32 cellular contexts compared by ENCODE assay signal in the genomic region with DNA sequence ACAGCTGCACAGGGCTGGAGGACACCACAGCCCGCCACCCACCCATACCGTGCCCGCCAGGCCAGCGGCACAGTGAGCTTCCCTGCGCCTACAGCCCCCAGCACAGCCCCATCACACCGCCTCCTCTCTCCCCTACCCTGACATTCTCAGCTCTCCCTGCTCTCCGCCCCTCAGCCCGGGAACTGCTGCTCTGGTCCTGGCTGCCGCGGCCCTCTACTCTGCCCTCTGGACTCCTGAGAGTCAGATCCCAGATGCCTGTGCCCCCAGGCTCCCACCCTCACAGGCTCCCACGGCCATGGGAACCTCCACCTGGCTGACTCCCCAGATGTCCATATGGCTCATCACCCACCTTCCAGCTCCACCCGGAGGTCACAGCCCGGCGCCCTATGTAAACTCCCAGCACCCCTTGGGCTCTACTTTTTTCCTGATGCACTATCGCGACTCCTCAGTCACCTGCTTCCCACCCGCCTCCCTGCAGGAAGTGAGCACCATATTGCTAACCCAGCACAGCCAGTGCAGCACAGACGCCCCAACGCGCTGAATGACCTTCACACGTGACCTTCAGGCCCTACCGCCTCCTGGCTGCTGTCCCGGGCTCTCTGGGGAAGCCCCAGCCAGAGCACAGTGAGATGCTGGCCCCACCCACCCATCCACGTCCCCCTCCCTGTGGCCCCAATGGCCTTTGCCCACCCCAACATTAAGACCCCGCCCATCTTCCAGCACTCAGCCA. TPM values are rescaled to one million over a fixed set of nuclear protein-coding genes. Genes with fewer than 3 reads are reported as not detected.
"Had no signal": no experiment of that assay in that cellular context is flagged by ENCODE, and none has a peak within 500 bp of the region (broad histone marks: within the 10 kb centered on the region; RNA-seq: fewer than 3 reads in every experiment).

No MANE protein-coding gene starts in this region.

- H3K9me3 Mint-ChIP-seq: activated naive CD4-positive, alpha-beta T cell treated with anti-CD3 and anti-CD28 coated beads, Interleukin-2, amount 10 ng/mL, durations not matched to agents 7 days and 5 days; activated naive CD8-positive, alpha-beta T cell treated with anti-CD3 and anti-CD28 coated beads, Interleukin-2, amount 10 ng/mL, durations not matched to agents 7 days and 5 days; activated T-cell treated with anti-CD3 and anti-CD28 coated beads, Interleukin-2, amount 50 U/mL, for 24 hours; brain; effector memory CD8-positive, alpha-beta T cell; mesothelial cell of epicardium; naive B cell; neural progenitor cell; T-helper 1 cell treated with Interleukin-12 subunit alpha and Interleukin-12 subunit beta and Interleukin-4 antibody, amounts not matched to agents 30 μg/mL and 1 μg/mL, for 36 hours; type B pancreatic cell had no signal

- H3K27ac Mint-ChIP-seq: activated naive CD4-positive, alpha-beta T cell treated with anti-CD3 and anti-CD28 coated beads, Interleukin-2, amount 10 ng/mL, durations not matched to agents 7 days and 5 days; activated naive CD8-positive, alpha-beta T cell treated with anti-CD3 and anti-CD28 coated beads, Interleukin-2, amount 10 ng/mL, durations not matched to agents 7 days and 5 days; activated T-cell treated with anti-CD3 and anti-CD28 coated beads, Interleukin-2, amount 50 U/mL, for 24 hours; effector memory CD8-positive, alpha-beta T cell; mesothelial cell of epicardium; neural progenitor cell; T-helper 1 cell treated with Interleukin-12 subunit alpha and Interleukin-12 subunit beta and Interleukin-4 antibody, amounts not matched to agents 30 μg/mL and 1 μg/mL, for 36 hours; type B pancreatic cell had no signal

- DNase-seq: activated CD4-positive, alpha-beta T cell treated with anti-CD3 and anti-CD28 coated beads for 48 hours; activated CD4-positive, alpha-beta T cell treated with anti-CD3 and anti-CD28 coated beads, Interleukin-2, amount 50 U/mL, for 48 hours; activated CD8-positive, alpha-beta memory T cell treated with anti-CD3 and anti-CD28 coated beads, Interleukin-2, amount 50 U/mL, for 4 hours; activated gamma-delta T cell; activated naive CD4-positive, alpha-beta T cell treated with anti-CD3 and anti-CD28 coated beads, Interleukin-2, amount 10 ng/mL, durations not matched to agents 7 days and 5 days; activated naive CD8-positive, alpha-beta T cell treated with anti-CD3 and anti-CD28 coated beads, Interleukin-2, amount 10 ng/mL, durations not matched to agents 7 days and 5 days; activated T-cell treated with anti-CD3 and anti-CD28 coated beads, Interleukin-2, amount 50 U/mL, for 24 hours; cerebellar nuclear complex; colonic mucosa; effector memory CD8-positive, alpha-beta T cell; erythroblast; gastrocnemius medialis; kidney; left colon; naive B cell; right lobe of liver; stimulated activated CD4-positive, alpha-beta T cell treated with anti-CD3 and anti-CD28 coated beads, Interleukin-2, amount 100 ng/mL, for 48 hours; stimulated activated naive CD8-positive, alpha-beta T cell treated with anti-CD3 and anti-CD28 coated beads, Interleukin-15, Interleukin-2, amounts not matched to agents 100 U/mL and 50 U/mL, for 24 hours; T-helper 9 cell; testis; uterus had no signal

- H3K4me3 Mint-ChIP-seq: activated naive CD4-positive, alpha-beta T cell treated with anti-CD3 and anti-CD28 coated beads, Interleukin-2, amount 10 ng/mL, durations not matched to agents 7 days and 5 days; activated naive CD8-positive, alpha-beta T cell treated with anti-CD3 and anti-CD28 coated beads, Interleukin-2, amount 10 ng/mL, durations not matched to agents 7 days and 5 days; activated T-cell treated with anti-CD3 and anti-CD28 coated beads, Interleukin-2, amount 50 U/mL, for 24 hours; brain; effector memory CD8-positive, alpha-beta T cell; mesothelial cell of epicardium; naive B cell; neural progenitor cell; T-helper 1 cell treated with Interleukin-12 subunit alpha and Interleukin-12 subunit beta and Interleukin-4 antibody, amounts not matched to agents 30 μg/mL and 1 μg/mL, for 36 hours; type B pancreatic cell had no signal

- H3K36me3 ChIP-seq: ascending aorta, cardiac muscle cell, colonic mucosa, gastrocnemius medialis, neural progenitor cell, right lobe of liver, uterus had no signal

- H2AFZ ChIP-seq: hepatocyte, neural progenitor cell had no signal

- ATAC-seq: activated CD4-positive, CD25-positive, alpha-beta regulatory T cell treated with anti-CD3 and anti-CD28 coated beads, Interleukin-2, amount 50 U/mL, for 24 hours; effector memory CD8-positive, alpha-beta T cell; gastrocnemius medialis; left colon; stimulated activated naive CD8-positive, alpha-beta T cell treated with anti-CD3 and anti-CD28 coated beads, Interleukin-15, Interleukin-2, amounts not matched to agents 100 U/mL and 50 U/mL, for 24 hours had no signal

- H3K4me1 Mint-ChIP-seq: activated naive CD4-positive, alpha-beta T cell treated with anti-CD3 and anti-CD28 coated beads, Interleukin-2, amount 10 ng/mL, durations not matched to agents 7 days and 5 days; activated naive CD8-positive, alpha-beta T cell treated with anti-CD3 and anti-CD28 coated beads, Interleukin-2, amount 10 ng/mL, durations not matched to agents 7 days and 5 days; brain; naive B cell; neural progenitor cell had no signal

- H3K79me2 ChIP-seq: hepatocyte had no signal

- H3K27me3 ChIP-seq: ascending aorta, cardiac muscle cell, colonic mucosa, gastrocnemius medialis, hepatocyte, neural progenitor cell, right lobe of liver, testis, uterus had no signal

- H3K36me3 Mint-ChIP-seq: activated naive CD4-positive, alpha-beta T cell treated with anti-CD3 and anti-CD28 coated beads, Interleukin-2, amount 10 ng/mL, durations not matched to agents 7 days and 5 days; activated naive CD8-positive, alpha-beta T cell treated with anti-CD3 and anti-CD28 coated beads, Interleukin-2, amount 10 ng/mL, durations not matched to agents 7 days and 5 days; brain; naive B cell; neural progenitor cell; type B pancreatic cell had no signal

- H3K27me3 Mint-ChIP-seq: activated naive CD4-positive, alpha-beta T cell treated with anti-CD3 and anti-CD28 coated beads, Interleukin-2, amount 10 ng/mL, durations not matched to agents 7 days and 5 days; activated naive CD8-positive, alpha-beta T cell treated with anti-CD3 and anti-CD28 coated beads, Interleukin-2, amount 10 ng/mL, durations not matched to agents 7 days and 5 days; activated T-cell treated with anti-CD3 and anti-CD28 coated beads, Interleukin-2, amount 50 U/mL, for 24 hours; brain; effector memory CD8-positive, alpha-beta T cell; naive B cell; type B pancreatic cell had no signal

- H3K9me3 ChIP-seq: ascending aorta, colonic mucosa, gastrocnemius medialis, right lobe of liver, testis, uterus had no signal

- H3K4me2 ChIP-seq: hepatocyte, neural progenitor cell had no signal

- H3K9ac ChIP-seq: neural progenitor cell had no signal

- H3K4me1 ChIP-seq: ascending aorta, colonic mucosa, gastrocnemius medialis, neural progenitor cell, right lobe of liver, testis, uterus had no signal

- FAIRE-seq: kidney, TTC549 had no signal

- H3K4me3 ChIP-seq: ascending aorta, cardiac muscle cell, colonic mucosa, gastrocnemius medialis, hepatocyte, neural progenitor cell, right lobe of liver, testis, uterus had no signal

- H3K27ac ChIP-seq: ascending aorta, cardiac muscle cell, colonic mucosa, gastrocnemius medialis, hepatocyte, neural progenitor cell, right lobe of liver, testis, uterus, VCaP had no signal

RNA-seq across cellular contexts. Expression of gene FAM53A, which starts 23.0 kb away (rescaled TPM):
- total RNA-seq: ascending aorta had no signal
